In the genomic region with DNA sequence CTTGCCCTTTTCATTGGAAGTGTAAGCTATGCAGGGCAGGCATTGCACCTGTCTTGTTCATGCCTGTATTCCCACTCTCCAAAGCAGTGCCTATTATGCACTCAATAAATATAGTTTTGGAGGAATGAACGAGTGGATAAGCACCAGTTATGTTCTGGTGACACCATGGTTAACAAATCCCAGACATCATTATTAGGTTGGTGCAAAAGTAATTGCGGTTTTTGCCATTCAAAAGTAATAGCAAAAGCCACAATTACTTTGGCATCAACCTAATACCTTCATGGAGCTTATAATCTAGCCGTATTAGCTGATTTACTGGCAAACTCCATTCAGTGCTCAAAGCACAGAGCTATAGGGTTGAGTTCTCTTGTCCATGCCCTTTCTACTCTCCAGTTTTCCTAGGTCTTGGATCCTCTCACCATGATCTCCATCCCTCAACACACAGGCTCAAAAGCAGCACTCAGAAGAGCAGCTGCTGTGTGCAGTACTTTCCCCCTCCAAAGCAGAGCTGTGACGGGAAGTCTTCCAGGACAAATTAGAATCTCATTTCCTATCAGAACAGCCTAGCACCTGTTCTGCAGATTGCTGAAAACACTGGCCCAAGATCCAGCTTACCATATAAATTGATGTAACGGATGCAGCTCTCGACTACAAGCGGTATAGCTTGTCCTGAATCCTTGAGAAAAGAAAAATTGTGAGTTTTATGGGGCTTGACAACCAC, we compare ENCODE assay signal across 19 cellular contexts.
"Had no signal": no experiment of that assay in that cellular context is flagged by ENCODE, and none has a peak within 500 bp of the region (broad histone marks: within the 10 kb centered on the region; RNA-seq: fewer than 3 reads in every experiment).

No MANE protein-coding gene starts in this region.

- H3K36me3 Mint-ChIP-seq: activated naive CD8-positive, alpha-beta T cell treated with anti-CD3 and anti-CD28 coated beads for 36 hours; WTC11 had no signal

- H3K9me3 Mint-ChIP-seq: activated naive CD8-positive, alpha-beta T cell treated with anti-CD3 and anti-CD28 coated beads for 36 hours; activated T-cell treated with anti-CD3 and anti-CD28 coated beads, Interleukin-2, amount 50 U/mL, for 4 hours; activated T-helper 2 cell treated with anti-CD3 and anti-CD28 coated beads, Interferon-gamma antibody, Interleukin-2, Interleukin-4, amounts not matched to agents 10 μg/mL and 5 μg/mL and 100 μg/mL, durations not matched to agents 14 hours and 24 hours and 36 hours; dendritic cell treated with granulocyte-macrophage colony-stimulating factor and Interleukin-4, amounts not matched to agents 40 ng/mL and 50 ng/mL, for 4 days; naive thymus-derived CD4-positive, alpha-beta T cell; T-helper 1 cell treated with Interleukin-12 subunit alpha and Interleukin-12 subunit beta and Interleukin-4 antibody, amounts not matched to agents 30 μg/mL and 1 μg/mL, for 36 hours; WTC11 had no signal

- H3K4me1 Mint-ChIP-seq: activated CD4-positive, alpha-beta T cell treated with anti-CD3 and anti-CD28 coated beads for 36 hours; activated naive CD8-positive, alpha-beta T cell treated with anti-CD3 and anti-CD28 coated beads for 36 hours; naive thymus-derived CD4-positive, alpha-beta T cell had no signal

- ATAC-seq: activated CD4-positive, alpha-beta T cell treated with anti-CD3 and anti-CD28 coated beads for 36 hours; activated T-cell treated with anti-CD3 and anti-CD28 coated beads, Interleukin-2, amount 50 U/mL, for 4 hours; foreskin keratinocyte; left lobe of liver; lower lobe of right lung; naive thymus-derived CD4-positive, alpha-beta T cell; stimulated activated naive CD8-positive, alpha-beta T cell treated with anti-CD3 and anti-CD28 coated beads, Interleukin-15, Interleukin-2, amounts not matched to agents 100 U/mL and 50 U/mL, for 24 hours; WTC11 had no signal

- DNase-seq: activated CD4-positive, alpha-beta T cell treated with anti-CD3 and anti-CD28 coated beads for 36 hours; activated CD4-positive, alpha-beta T cell treated with anti-CD3 and anti-CD28 coated beads, Interleukin-2, amount 50 U/mL, for 4 hours; activated CD8-positive, alpha-beta memory T cell treated with anti-CD3 and anti-CD28 coated beads, Interleukin-2, amount 50 U/mL, for 48 hours; activated naive CD4-positive, alpha-beta T cell; activated naive CD8-positive, alpha-beta T cell treated with anti-CD3 and anti-CD28 coated beads for 36 hours; activated T-cell treated with anti-CD3 and anti-CD28 coated beads, Interleukin-2, amount 50 U/mL, for 4 hours; effector CD8-positive, alpha-beta T cell; foreskin keratinocyte; lower lobe of right lung; mesendoderm; naive thymus-derived CD4-positive, alpha-beta T cell; stimulated activated CD4-positive, alpha-beta T cell treated with anti-CD3 and anti-CD28 coated beads, Interleukin-4, amount 100 ng/mL, for 4 hours; stimulated activated naive CD8-positive, alpha-beta T cell treated with anti-CD3 and anti-CD28 coated beads, Interleukin-15, Interleukin-2, amounts not matched to agents 100 U/mL and 50 U/mL, for 24 hours; T1000 had no signal

- H3K27ac Mint-ChIP-seq: activated CD4-positive, alpha-beta T cell treated with anti-CD3 and anti-CD28 coated beads for 36 hours; activated naive CD8-positive, alpha-beta T cell treated with anti-CD3 and anti-CD28 coated beads for 36 hours; activated T-helper 2 cell treated with anti-CD3 and anti-CD28 coated beads, Interferon-gamma antibody, Interleukin-2, Interleukin-4, amounts not matched to agents 10 μg/mL and 5 μg/mL and 100 μg/mL, durations not matched to agents 14 hours and 24 hours and 36 hours; dendritic cell treated with granulocyte-macrophage colony-stimulating factor and Interleukin-4, amounts not matched to agents 40 ng/mL and 50 ng/mL, for 4 days; naive thymus-derived CD4-positive, alpha-beta T cell; T-helper 1 cell treated with Interleukin-12 subunit alpha and Interleukin-12 subunit beta and Interleukin-4 antibody, amounts not matched to agents 30 μg/mL and 1 μg/mL, for 36 hours; WTC11 had no signal

- H3K4me3 Mint-ChIP-seq: activated CD4-positive, alpha-beta T cell treated with anti-CD3 and anti-CD28 coated beads for 36 hours; activated naive CD8-positive, alpha-beta T cell treated with anti-CD3 and anti-CD28 coated beads for 36 hours; activated T-cell treated with anti-CD3 and anti-CD28 coated beads, Interleukin-2, amount 50 U/mL, for 4 hours; dendritic cell treated with granulocyte-macrophage colony-stimulating factor and Interleukin-4, amounts not matched to agents 40 ng/mL and 50 ng/mL, for 4 days; naive thymus-derived CD4-positive, alpha-beta T cell; T-helper 1 cell treated with Interleukin-12 subunit alpha and Interleukin-12 subunit beta and Interleukin-4 antibody, amounts not matched to agents 30 μg/mL and 1 μg/mL, for 36 hours; WTC11 had no signal

- H3K27me3 Mint-ChIP-seq: activated CD4-positive, alpha-beta T cell treated with anti-CD3 and anti-CD28 coated beads for 36 hours; activated naive CD8-positive, alpha-beta T cell treated with anti-CD3 and anti-CD28 coated beads for 36 hours; dendritic cell treated with granulocyte-macrophage colony-stimulating factor and Interleukin-4, amounts not matched to agents 40 ng/mL and 50 ng/mL, for 4 days had no signal
